Comparison of ENCODE assay signal across 9 cellular contexts in the genomic region with DNA sequence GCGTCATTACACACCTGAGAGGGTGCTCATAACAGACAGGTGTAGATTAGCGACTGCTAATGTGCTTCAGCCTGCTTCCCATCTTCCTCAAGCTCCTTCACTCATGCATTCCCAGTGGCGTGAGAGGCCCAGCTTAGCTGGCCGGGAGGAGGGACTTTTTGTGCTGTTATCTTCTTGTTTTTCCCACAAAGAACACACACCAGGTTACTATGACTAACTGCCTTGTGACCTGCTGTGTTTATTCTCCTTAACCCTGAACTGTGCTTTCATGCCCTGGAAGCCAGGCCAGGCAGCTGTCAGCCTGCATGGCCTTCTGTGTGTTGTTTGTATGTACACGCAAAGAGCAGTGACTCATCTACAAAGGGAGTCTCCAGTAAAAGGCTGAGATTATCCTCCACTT.
DNase-seq lines count a peak whose midpoint lies in the region; TF ChIP-seq lines count a peak whose summit lies in the region.
"Had no signal": no experiment of that assay in that cellular context is flagged by ENCODE, and none has a peak within 500 bp of the region (broad histone marks: within the 10 kb centered on the region; RNA-seq: fewer than 3 reads in every experiment).

No MANE protein-coding gene starts in this region.

- H3K9me3 Mint-ChIP-seq in nephron progenitor cell, result no peaks in the 10 kb centered on the region

- H3K4me3 ChIP-seq in esophagus squamous epithelium (no peak overlapping the region), ascending aorta (no peak overlapping the region)

- 29 to 33% methylated on average over 5 of the region's 5 CpGs for WGBS in esophagus squamous epithelium, 2 donors

- H3K36me3 ChIP-seq in esophagus squamous epithelium (no peaks in the 10 kb centered on the region), ascending aorta (no peaks in the 10 kb centered on the region)
- H3K36me3 ChIP-seq: WERI-Rb-1 had no signal

- H3K27ac Mint-ChIP-seq in nephron progenitor cell, result peak overlapping the region; percentile 89

- H3K27ac ChIP-seq in esophagus squamous epithelium (peak overlapping the region; percentile 12 to 52 (median 16)), ascending aorta (no peak overlapping the region)
- H3K27ac ChIP-seq: WERI-Rb-1 had no signal

- peaks cover 66% of the 10 kb centered on the region for H3K4me1 Mint-ChIP-seq in nephron progenitor cell

- H3K4me1 ChIP-seq in esophagus squamous epithelium, result peaks cover 0 to 19% (median 0%) of the 10 kb centered on the region in 3 donors
- H3K4me1 ChIP-seq in ascending aorta, result no peaks in the 10 kb centered on the region

- H3K36me3 Mint-ChIP-seq in nephron progenitor cell (ENCODE audit: low read depth), result no peaks in the 10 kb centered on the region

- H3K27me3 Mint-ChIP-seq in nephron progenitor cell (ENCODE audit: low read depth, poor library complexity), result peaks cover 13% of the 10 kb centered on the region

- no peak for TF ChIP-seq CTCF in esophagus squamous epithelium (IDR thresholded peaks at IDR 0.05)
- no peak for TF ChIP-seq CTCF in nephron progenitor cell (IDR thresholded peaks at IDR 0.05)
- no peak for TF ChIP-seq CTCF in ascending aorta (IDR thresholded peaks at IDR 0.05)
- TF ChIP-seq CTCF in GM10266 (IDR thresholded peaks at IDR 0.05; ENCODE audit: control insufficient read depth, insufficient read depth, low read depth, missing control alignments), result no peak

- H3K9me3 ChIP-seq in esophagus squamous epithelium, result no peaks in the 10 kb centered on the region
- H3K9me3 ChIP-seq in ascending aorta, result no peaks in the 10 kb centered on the region

- in situ Hi-C loops in KBM-7 (cut with MboI; ENCODE audit: low pct_unique_long_range_greater_than_20kb, low sequenced_read_pairs), result no loop called here

- no peak overlapping the region for H3K4me3 Mint-ChIP-seq in nephron progenitor cell

- intact Hi-C loops in esophagus squamous epithelium (cut with DNase I) (no loop called here), ascending aorta (cut with DNase I) (no loop called here)

- H3K27me3 ChIP-seq in esophagus squamous epithelium (no peaks in the 10 kb centered on the region), ascending aorta (no peaks in the 10 kb centered on the region)

- TF ChIP-seq POLR2A in esophagus squamous epithelium (IDR thresholded peaks at IDR 0.05), result no peak

- DNase-seq in DMS53 treated with DMSO at 0.1 percent for 48 hours (lab: John Stamatoyannopoulos, UW; ENCODE audit: unreplicated experiment) (peak; percentile 78), NCI-H774 (lab: John Stamatoyannopoulos, UW) (peak; percentile 36), esophagus squamous epithelium (lab: John Stamatoyannopoulos, UW) (no peak), nephron progenitor cell (no peak), ascending aorta (ENCODE audit: low spot score in 2 of 2) (no peak), KBM-7 (no peak), GM10266 (ENCODE audit: extremely low spot score) (no peak)
- DNase-seq in activated CD4-positive, CD25-positive, alpha-beta regulatory T cell treated with anti-CD3 and anti-CD28 coated beads, Interleukin-2, amount 50 U/mL, for 72 hours, result no peak
- DNase-seq: WERI-Rb-1 had no signal

Comparison
In these comparisons a context has a peak if more than half of its experiments do, and no peak if none do; other contexts are left out.
1. DNase-seq: peak in DMS53 treated with DMSO at 0.1 percent for 48 hours (single experiment) and NCI-H774 (single experiment); none in esophagus squamous epithelium (single experiment), nephron progenitor cell (single experiment), ascending aorta (0 of 2), KBM-7 (single experiment), activated CD4-positive, CD25-positive, alpha-beta regulatory T cell treated with anti-CD3 and anti-CD28 coated beads, Interleukin-2, amount 50 U/mL, for 72 hours (single experiment) and GM10266 (single experiment).
2. H3K27ac ChIP-seq: peak in esophagus squamous epithelium (4 of 4); none in ascending aorta (0 of 2).